Comparison of ENCODE assay signal across 19 cellular contexts in the genomic region with DNA sequence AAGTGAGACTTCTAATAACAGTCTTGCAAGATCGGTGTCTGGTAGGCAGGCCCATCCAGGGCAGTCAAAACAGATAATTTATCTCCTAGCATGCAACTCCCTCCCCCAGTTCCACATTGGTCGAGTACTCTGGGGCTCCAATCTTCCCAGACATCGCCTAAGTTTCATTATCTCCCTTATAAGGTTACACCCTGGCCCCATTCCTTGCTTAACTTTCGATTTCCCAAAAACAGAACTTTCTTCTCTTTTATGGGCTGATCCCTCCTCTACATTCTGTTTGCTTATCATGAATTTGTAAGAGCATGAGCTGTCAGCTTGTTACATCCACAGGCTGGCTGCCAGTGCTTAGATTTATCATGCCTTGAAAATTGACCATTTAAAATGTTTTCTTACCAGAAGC.
A peak's percentile ranks its signal among the peaks of the same experiment; 100 is the strongest.
DNase-seq lines count a peak whose midpoint lies in the region; ATAC-seq, FAIRE-seq and TF ChIP-seq lines count a peak whose summit lies in the region.
"Had no signal": no experiment of that assay in that cellular context is flagged by ENCODE, and none has a peak within 500 bp of the region (broad histone marks: within the 10 kb centered on the region; RNA-seq: fewer than 3 reads in every experiment).

No MANE protein-coding gene starts in this region.

- DNase-seq in MG63 (peak; percentile 9), amniotic epithelial cell (ENCODE audit: low read depth) (peak; percentile 23), kidney (peak; percentile 49), KBM-7 (no peak), ascending aorta (ENCODE audit: low spot score in 2 of 2) (no peak)
- no peak for DNase-seq in stimulated activated CD4-positive, alpha-beta T cell treated with anti-CD3 and anti-CD28 coated beads, Interleukin-2, amount 100 ng/mL, for 24 hours
- DNase-seq: activated CD4-positive, alpha-beta T cell treated with anti-CD3 and anti-CD28 coated beads, Interleukin-2, amount 50 U/mL, for 1 hour; activated naive CD8-positive, alpha-beta T cell treated with anti-CD3 and anti-CD28 coated beads for 36 hours; activated T-cell treated with anti-CD3 and anti-CD28 coated beads, Interleukin-2, amount 50 U/mL, for 1 hour; cerebellar nuclear complex; DMS53; HCEC 1CT; Karpas-422; NCI-H1694; PC-9 had no signal

- H3K4me3 ChIP-seq in MG63 (peak overlapping the region; percentile 12; the same call in 1 of the 2 replicates), kidney (ENCODE audit: low read length in 2 of 2) (no peak overlapping the region), subcutaneous abdominal adipose tissue (ENCODE audit: low read depth in 1 of 5, low read length in 5 of 5) (peak overlapping the region in 3 of 5 donors; percentile 8 to 51 (median 32)), ascending aorta (no peak overlapping the region)
- H3K4me3 ChIP-seq: BLaER1, PC-9, suprapubic skin had no signal

- H3K4me1 ChIP-seq in kidney (ENCODE audit: control insufficient read depth in 1 of 2, insufficient read depth in 1 of 2, low read depth in 1 of 2, low read length in 2 of 2) = no peaks in the 10 kb centered on the region
- no peaks in the 10 kb centered on the region for H3K4me1 ChIP-seq in subcutaneous abdominal adipose tissue (ENCODE audit: control insufficient read depth in 5 of 5, insufficient read depth in 5 of 5, low read length in 5 of 5)
- no peaks in the 10 kb centered on the region for H3K4me1 ChIP-seq in ascending aorta
- H3K4me1 ChIP-seq: BLaER1, suprapubic skin had no signal

- intact Hi-C loops in kidney (cut with DNase I) = no loop called here
- intact Hi-C loops in ascending aorta (cut with DNase I) = no loop called here

- H3K9ac ChIP-seq in kidney (ENCODE audit: low read length in 2 of 2) (no peak overlapping the region), subcutaneous abdominal adipose tissue (ENCODE audit: low read length in 5 of 5) (peak overlapping the region in 1 of 5 donors; percentile 10)
- H3K9ac ChIP-seq: BLaER1 had no signal

- no peak overlapping the region for H3K27ac ChIP-seq in kidney (ENCODE audit: low read depth in 2 of 2, low read length in 2 of 2)
- peak overlapping the region; percentile 37 for H3K27ac ChIP-seq in subcutaneous abdominal adipose tissue (ENCODE audit: low read depth, low read length)
- no peak overlapping the region for H3K27ac ChIP-seq in ascending aorta
- H3K27ac ChIP-seq: BLaER1, PC-9, suprapubic skin had no signal

- in situ Hi-C loops in KBM-7 (cut with MboI; ENCODE audit: low pct_unique_long_range_greater_than_20kb, low sequenced_read_pairs) = no loop called here

- ATAC-seq in HG03045 (IDR thresholded peaks at IDR 0.05; ENCODE audit: unreplicated experiment) = no peak

- FAIRE-seq in kidney (lab: Jason Lieb, UNC) = no peak

- H3K27me3 ChIP-seq in MG63 (no peaks in the 10 kb centered on the region), subcutaneous abdominal adipose tissue (ENCODE audit: control insufficient read depth in 5 of 5, insufficient read depth in 4 of 5, low read length in 5 of 5) (no peaks in the 10 kb centered on the region), ascending aorta (no peaks in the 10 kb centered on the region)
- H3K27me3 ChIP-seq: BLaER1, suprapubic skin had no signal

- no peaks in the 10 kb centered on the region for H3K9me3 ChIP-seq in MG63
- H3K9me3 ChIP-seq in kidney (ENCODE audit: control insufficient read depth in 1 of 2, low read length in 2 of 2) = no peaks in the 10 kb centered on the region
- no peaks in the 10 kb centered on the region for H3K9me3 ChIP-seq in subcutaneous abdominal adipose tissue (ENCODE audit: control insufficient read depth in 5 of 5, low read length in 5 of 5)
- H3K9me3 ChIP-seq in ascending aorta = no peaks in the 10 kb centered on the region
- H3K9me3 ChIP-seq: suprapubic skin had no signal

- TF ChIP-seq CTCF in kidney (IDR thresholded peaks at IDR 0.05; ENCODE audit: borderline replicate concordance, extremely low read depth, insufficient read depth) (no peak), ascending aorta (IDR thresholded peaks at IDR 0.05) (no peak)

- H3K36me3 ChIP-seq in MG63 (no peaks in the 10 kb centered on the region), kidney (ENCODE audit: control insufficient read depth in 1 of 2, insufficient read depth in 2 of 2, low read length in 2 of 2) (no peaks in the 10 kb centered on the region), subcutaneous abdominal adipose tissue (ENCODE audit: control insufficient read depth in 5 of 5, insufficient read depth in 5 of 5, low read length in 5 of 5) (no peaks in the 10 kb centered on the region), ascending aorta (no peaks in the 10 kb centered on the region)
- H3K36me3 ChIP-seq: BLaER1, suprapubic skin had no signal

Comparison
In these comparisons a context has a peak if more than half of its experiments do, and no peak if none do; other contexts are left out.
1. DNase-seq: peak in MG63 (single experiment), amniotic epithelial cell (single experiment) and kidney (single experiment); none in KBM-7 (single experiment), ascending aorta (0 of 2) and stimulated activated CD4-positive, alpha-beta T cell treated with anti-CD3 and anti-CD28 coated beads, Interleukin-2, amount 100 ng/mL, for 24 hours (0 of 2).
2. H3K4me3 ChIP-seq: peak in MG63 (single experiment) and subcutaneous abdominal adipose tissue (3 of 5); none in kidney (0 of 2) and ascending aorta (0 of 2).